In the genomic region with DNA sequence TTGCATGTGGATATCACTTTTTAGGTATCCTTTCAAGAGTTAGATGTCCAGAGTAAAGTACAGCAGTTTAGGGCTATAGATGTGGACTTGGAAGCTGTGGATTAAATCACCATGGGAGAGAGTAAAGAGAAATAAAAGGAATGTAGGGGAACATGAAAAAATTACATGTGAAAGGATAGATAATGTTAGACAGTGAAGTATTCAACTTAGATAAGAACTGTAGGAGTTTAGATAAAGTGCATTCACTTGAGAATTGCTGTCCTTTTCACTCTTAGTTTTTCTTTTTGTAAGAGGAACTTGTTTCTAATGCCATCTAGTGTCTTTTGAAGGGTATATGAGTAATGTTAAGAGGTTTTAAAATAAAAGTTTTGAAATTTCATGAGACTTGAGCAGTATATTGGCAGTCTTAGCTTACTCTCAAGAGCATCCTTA, we compare ENCODE assay signal across 10 cellular contexts. TPM values are rescaled to one million over a fixed set of nuclear protein-coding genes. Genes with fewer than 3 reads are reported as not detected.
DNase-seq lines count a peak whose midpoint lies in the region; ATAC-seq and TF ChIP-seq lines count a peak whose summit lies in the region.
"Had no signal": no experiment of that assay in that cellular context is flagged by ENCODE, and none has a peak within 500 bp of the region (broad histone marks: within the 10 kb centered on the region; RNA-seq: fewer than 3 reads in every experiment).

No MANE protein-coding gene starts in this region.

- DNase-seq in GF-D8 (lab: John Stamatoyannopoulos, UW) (peak; percentile 16), M059J (ENCODE audit: low read depth) (peak; percentile 29), amniotic epithelial cell (ENCODE audit: low read depth) (peak; percentile 87), lung (ENCODE audit: low spot score) (no peak), neuronal stem cell (ENCODE audit: low spot score) (no peak), NCI-H82 treated with DMSO at 0.1 percent for 48 hours (lab: John Stamatoyannopoulos, UW; ENCODE audit: unreplicated experiment) (no peak)
- no peak for DNase-seq in stimulated activated CD4-positive, alpha-beta T cell treated with anti-CD3 and anti-CD28 coated beads, Interleukin-1b, Interleukin-23, amount 100 ng/mL, for 48 hours
- DNase-seq: effector memory CD8-positive, alpha-beta T cell; spleen had no signal

- H3K36me3 ChIP-seq in lung (ENCODE audit: control insufficient read depth in 2 of 2, insufficient read depth in 2 of 2, low read length in 2 of 2) (no peaks in the 10 kb centered on the region), neuronal stem cell (replicated peaks in 1 of 2; ENCODE audit: control insufficient read depth in 2 of 2, insufficient read depth in 2 of 2, low read length in 2 of 2) (peaks cover 0 to 4% of the 10 kb centered on the region in 2 donors)
- H3K36me3 ChIP-seq: spleen had no signal

- no peak overlapping the region for H3K4ac ChIP-seq in neuronal stem cell (ENCODE audit: low read length)

- H2BK5ac ChIP-seq in neuronal stem cell (ENCODE audit: low read length): no peak overlapping the region

- H4K8ac ChIP-seq in neuronal stem cell (ENCODE audit: low read depth, low read length): no peak overlapping the region

- no peak overlapping the region for H2BK12ac ChIP-seq in neuronal stem cell (ENCODE audit: low read length)

- H3K27ac ChIP-seq in lung (ENCODE audit: low read depth in 1 of 2, low read length in 1 of 2) (no peak overlapping the region), neuronal stem cell (replicated peaks; ENCODE audit: low read length) (no peak overlapping the region)

- no peak overlapping the region for H3K23ac ChIP-seq in neuronal stem cell (ENCODE audit: low read depth, low read length, poor library complexity)

- no peak for TF ChIP-seq CTCF in lung (IDR thresholded peaks at IDR 0.05; ENCODE audit: control extremely low read depth, extremely low read depth)

- ATAC-seq in lung (ENCODE audit: insufficient read depth, low FRiP score) (peak; percentile 53), HG02970 (IDR thresholded peaks at IDR 0.05; ENCODE audit: low FRiP score, unreplicated experiment) (no peak)
- ATAC-seq: effector memory CD8-positive, alpha-beta T cell had no signal

- H4K91ac ChIP-seq in neuronal stem cell (ENCODE audit: low read depth, low read length, poor library complexity): no peak overlapping the region

- H3K4me2 ChIP-seq in neuronal stem cell (ENCODE audit: insufficient read depth, low read length, poor library complexity, severe bottlenecking): no peak overlapping the region

- no peaks in the 10 kb centered on the region for H3K79me1 ChIP-seq in neuronal stem cell (ENCODE audit: low read depth, low read length)

- H3K14ac ChIP-seq in neuronal stem cell (ENCODE audit: low read length): no peak overlapping the region

- no peak overlapping the region for H2AK5ac ChIP-seq in neuronal stem cell (ENCODE audit: low read depth, low read length)

- no peak overlapping the region for H2BK120ac ChIP-seq in neuronal stem cell (ENCODE audit: low read depth, low read length)

- no peak overlapping the region for H3K9ac ChIP-seq in neuronal stem cell (ENCODE audit: low read depth, low read length, poor library complexity)

- H3K4me3 ChIP-seq in lung (no peak overlapping the region), neuronal stem cell (ENCODE audit: low read length in 2 of 2) (no peak overlapping the region)
- H3K4me3 ChIP-seq: spleen had no signal

- H2BK15ac ChIP-seq in neuronal stem cell (ENCODE audit: low read length): no peak overlapping the region

- H3K4me1 ChIP-seq in lung (ENCODE audit: control insufficient read depth in 2 of 2, insufficient read depth in 2 of 2, low read length in 2 of 2) (peaks cover 0 to 2% of the 10 kb centered on the region in 2 donors), neuronal stem cell (ENCODE audit: control insufficient read depth in 2 of 2, insufficient read depth in 1 of 2, low read depth in 1 of 2, low read length in 2 of 2) (no peaks in the 10 kb centered on the region)

- no peak overlapping the region for H2AFZ ChIP-seq in neuronal stem cell (ENCODE audit: low read length)

- H3K27me3 ChIP-seq in lung (ENCODE audit: control insufficient read depth, insufficient read depth) (no peaks in the 10 kb centered on the region), neuronal stem cell (ENCODE audit: control insufficient read depth in 3 of 3, insufficient read depth in 3 of 3, low read depth in 1 of 3, low read length in 3 of 3) (no peaks in the 10 kb centered on the region)
- H3K27me3 ChIP-seq: spleen had no signal

- H3K9me3 ChIP-seq in lung (ENCODE audit: control insufficient read depth in 2 of 2, insufficient read depth in 1 of 2, low read length in 1 of 2): no peaks in the 10 kb centered on the region
- peaks cover 0 to 3% of the 10 kb centered on the region in 2 donors for H3K9me3 ChIP-seq in neuronal stem cell (replicated peaks in 1 of 2; ENCODE audit: control insufficient read depth in 2 of 2, insufficient read depth in 1 of 2, low read depth in 1 of 2, low read length in 2 of 2)
- H3K9me3 ChIP-seq: spleen had no signal

- H3K18ac ChIP-seq in neuronal stem cell (ENCODE audit: low read length): no peak overlapping the region

RNA-seq across cellular contexts. Expression of a gene that starts 40.1 kb away (rescaled TPM):
- total RNA-seq in M059J (2014; rRNA removed; shearing (Covaris generic)): 14.2 and 15.7 TPM in 2 replicates
- total RNA-seq in lung: 10 to 100 TPM; 25.7 to 28.6 TPM
- 10 to 100 TPM; 10.5 to 12.6 TPM for polyA plus RNA-seq in lung
- polyA plus RNA-seq in neuronal stem cell (2013, experiment 1 of 2): 18.6 TPM
- polyA plus RNA-seq in neuronal stem cell (2013, experiment 2 of 2): 17.9 TPM

Comparison
In these comparisons a context has a peak if more than half of its experiments do, and no peak if none do; other contexts are left out.
1. DNase-seq: peak in GF-D8 (single experiment), M059J (single experiment) and amniotic epithelial cell (single experiment); none in lung (single experiment), neuronal stem cell (single experiment), stimulated activated CD4-positive, alpha-beta T cell treated with anti-CD3 and anti-CD28 coated beads, Interleukin-1b, Interleukin-23, amount 100 ng/mL, for 48 hours (single experiment) and NCI-H82 treated with DMSO at 0.1 percent for 48 hours (single experiment).